In genomic region chr2:3476386-3477033, GRCh38 we compare ENCODE assay signal across 1 cellular context.
TF ChIP-seq lines count a peak whose summit lies in the region.

No MANE protein-coding gene starts in this region.

TF ChIP-seq in HepG2, 621 proteins besides CTCF, POLR2A, EP300 and RAD21 (continued from another document):
- TF ChIP-seq LBX2 (CRISPR knock-in tag; IDR thresholded peaks at IDR 0.05; ENCODE audit: borderline replicate concordance) (no peak), NONO (IDR thresholded peaks at IDR 0.05) (no peak), NONO (CRISPR knock-in tag; conservative IDR thresholded peaks at IDR 0.05) (peak; percentile 34; the same call in 1 of the 2 replicates), ZNF552 (CRISPR knock-in tag; IDR thresholded peaks at IDR 0.05; ENCODE audit: borderline replicate concordance) (no peak), MTF2 (CRISPR knock-in tag; IDR thresholded peaks at IDR 0.05; ENCODE audit: borderline replicate concordance) (no peak), GATAD2A (CRISPR knock-in tag; IDR thresholded peaks at IDR 0.05) (no peak), RERE (CRISPR knock-in tag; IDR thresholded peaks at IDR 0.05; ENCODE audit: low read depth) (no peak), REST (IDR thresholded peaks at IDR 0.05; ENCODE audit: borderline replicate concordance in 1 of 2, low read depth in 1 of 2, low read length in 2 of 2) (0 out of 4 replicates have a peak, but pooled peaks of 1 of the 2 experiments have one; percentile 19), PAXIP1 (CRISPR knock-in tag; conservative IDR thresholded peaks at IDR 0.05) (peak; percentile 55), MYNN (CRISPR knock-in tag; IDR thresholded peaks at IDR 0.05; ENCODE audit: low read depth) (no peak), HDAC2 (CRISPR knock-in tag; IDR thresholded peaks at IDR 0.05) (no peak), ZNF512 (CRISPR knock-in tag; IDR thresholded peaks at IDR 0.05) (0 out of 2 replicates have a peak, but pooled peaks have one; percentile 18), TCF12 (IDR thresholded peaks at IDR 0.05) (no peak), TCF12 (CRISPR knock-in tag; IDR thresholded peaks at IDR 0.05) (no peak), POGK (CRISPR knock-in tag; conservative IDR thresholded peaks at IDR 0.05) (0 out of 2 replicates have a peak, but pooled peaks have one; percentile 35)
